In genomic region chr12:111570090-111570961, GRCh38 we compare ENCODE assay signal across 1 cellular context.
TF ChIP-seq lines count a peak whose summit lies in the region.

No MANE protein-coding gene starts in this region.

TF ChIP-seq in endothelial cell of umbilical vein, 7 proteins besides CTCF, POLR2A, EP300 and RAD21 (continued from another document):
- TF ChIP-seq FOS (IDR thresholded peaks at IDR 0.05; ENCODE audit: borderline replicate concordance, insufficient read depth, low read length) (peak; percentile 67), POLR2AphosphoS5 (IDR thresholded peaks at IDR 0.05; ENCODE audit: insufficient read depth, low read depth, low read length) (peak; percentile 56), JUN (IDR thresholded peaks at IDR 0.05; ENCODE audit: borderline replicate concordance, insufficient read depth, insufficient read length, low read depth) (peak; percentile 50)
